ENCODE assay signal across 16 cellular contexts in the genomic region with DNA sequence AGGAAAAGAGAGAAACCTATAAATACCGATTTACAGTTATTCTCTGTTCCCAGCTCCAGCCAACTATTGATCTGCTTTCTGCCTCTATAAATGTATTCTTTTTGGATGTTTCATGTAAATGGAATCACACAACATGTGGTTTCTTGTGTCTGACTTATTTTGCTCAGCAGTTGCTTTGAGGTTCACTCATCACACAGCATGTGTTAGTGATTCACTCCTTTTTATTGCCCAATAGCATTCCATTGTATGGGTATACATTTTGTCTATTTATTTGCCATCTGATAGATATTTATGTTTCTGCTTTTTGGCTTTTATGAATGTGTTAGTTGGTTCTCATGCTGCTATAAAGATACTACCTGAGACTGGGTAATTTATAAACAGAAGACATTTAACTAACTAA.
DNase-seq lines count a peak whose midpoint lies in the region; ATAC-seq and TF ChIP-seq lines count a peak whose summit lies in the region.
"Had no signal": no experiment of that assay in that cellular context is flagged by ENCODE, and none has a peak within 500 bp of the region (broad histone marks: within the 10 kb centered on the region; RNA-seq: fewer than 3 reads in every experiment).

No MANE protein-coding gene starts in this region.

- ATAC-seq in GM18505 (IDR thresholded peaks at IDR 0.05; ENCODE audit: unreplicated experiment) (no peak), GM19395 (IDR thresholded peaks at IDR 0.05; ENCODE audit: unreplicated experiment) (no peak)
- ATAC-seq: T-helper 17 cell had no signal

- TF ChIP-seq CTCF in AG09309 (IDR thresholded peaks at IDR 0.05; ENCODE audit: control insufficient read depth, insufficient read depth, low read depth, low read length, missing control alignments): no peak

- TF ChIP-seq POLR2A in GM18505 (IDR thresholded peaks at IDR 0.05; ENCODE audit: borderline replicate concordance, extremely low read depth, insufficient read depth, insufficient read length): no peak

- DNase-seq in AG09309 (ENCODE audit: low read depth) (peak; percentile 23), HS-5 (ENCODE audit: low read depth) (peak; percentile 90), amniotic epithelial cell (ENCODE audit: low read depth) (peak; percentile 80), foreskin melanocyte (peak; percentile 58), GF-D8 (lab: John Stamatoyannopoulos, UW) (no peak), hypothalamus (lab: John Stamatoyannopoulos, UW) (no peak)
- DNase-seq: activated CD4-positive, alpha-beta T cell treated with anti-CD3 and anti-CD28 coated beads, Interleukin-2, amount 10 ng/mL, durations not matched to agents 7 days and 5 days; BE2C; NCI-H1436; NCI-H446; posterior cingulate gyrus; stimulated activated CD8-positive, alpha-beta memory T cell treated with anti-CD3 and anti-CD28 coated beads, Interleukin-4, amount 100 ng/mL, for 48 hours; T-helper 17 cell had no signal

- H3K4me3 ChIP-seq in AG09309 (ENCODE audit: control insufficient read depth, low read depth, low read length): no peak overlapping the region
- H3K4me3 ChIP-seq: cardiac muscle cell had no signal

Comparison
In these comparisons a context has a peak if more than half of its experiments do, and no peak if none do; other contexts are left out.
1. DNase-seq: peak in AG09309 (single experiment), HS-5 (single experiment), amniotic epithelial cell (single experiment) and foreskin melanocyte (single experiment); none in GF-D8 (single experiment) and hypothalamus (0 of 51).